1 cellular context compared by ENCODE assay signal in genomic region chr2:237486334-237486818, GRCh38.
TF ChIP-seq lines count a peak whose summit lies in the region.

No MANE protein-coding gene starts in this region.

TF ChIP-seq in H1, 55 proteins besides CTCF, POLR2A, EP300 and RAD21 (continued from another document):
- TF ChIP-seq CHD7 (IDR thresholded peaks at IDR 0.05; ENCODE audit: insufficient replicate concordance, low read length) (no peak), BRCA1 (IDR thresholded peaks at IDR 0.05; ENCODE audit: low read depth, low read length) (no peak), GABPA (IDR thresholded peaks at IDR 0.05; ENCODE audit: borderline replicate concordance, insufficient read depth, low read length) (no peak), TEAD4 (IDR thresholded peaks at IDR 0.05; ENCODE audit: low read depth, low read length) (0 out of 2 replicates have a peak, but pooled peaks have one; percentile 13), SUZ12 (IDR thresholded peaks at IDR 0.05; ENCODE audit: low read length) (peak; percentile 68; the same call in 1 of the 2 replicates)
